In genomic region chr5:99019254-99019653, GRCh38 we compare ENCODE assay signal across 26 cellular contexts.
DNase-seq lines count a peak whose midpoint lies in the region; ATAC-seq and TF ChIP-seq lines count a peak whose summit lies in the region.
"Had no signal": no experiment of that assay in that cellular context is flagged by ENCODE, and none has a peak within 500 bp of the region (broad histone marks: within the 10 kb centered on the region; RNA-seq: fewer than 3 reads in every experiment).

No MANE protein-coding gene starts in this region.

- H3K4me3 Mint-ChIP-seq in stimulated activated naive B cell treated with anti-CD40 and anti-IgM and Interleukin-4, amounts not matched to agents 10 μg/mL and 1 μg/mL and 100 μg/mL, for 72 hours, result no peak overlapping the region
- H3K4me3 Mint-ChIP-seq: activated naive CD4-positive, alpha-beta T cell treated with anti-CD3 and anti-CD28 coated beads, Interleukin-2, amount 10 ng/mL, durations not matched to agents 7 days and 5 days; activated T-helper 1 cell treated with anti-CD3 and anti-CD28 coated beads, Interleukin-12 subunit alpha, Interleukin-12 subunit beta, Interleukin-2, Interleukin-4 antibody, amounts not matched to agents 30 ng/mL and 10 ng/mL and 1 ng/mL, durations not matched to agents 14 hours and 24 hours and 36 hours; CD8-positive, alpha-beta memory T cell; H9; IgD-negative memory B cell; natural killer cell had no signal

- H3K9me3 ChIP-seq in testis, result no peaks in the 10 kb centered on the region
- H3K9me3 ChIP-seq: left lung had no signal

- peak; percentile 49 for ATAC-seq in SK-N-SH treated with all-trans-retinoic acid at 6 μM for 48 hours
- ATAC-seq in stimulated activated naive B cell treated with anti-CD40 and anti-IgM and Interleukin-4, amounts not matched to agents 10 μg/mL and 1 μg/mL and 100 μg/mL, for 72 hours (replicated peaks), result no peak
- ATAC-seq: natural killer cell had no signal

- no peaks in the 10 kb centered on the region for H3K9me3 Mint-ChIP-seq in stimulated activated naive B cell treated with anti-CD40 and anti-IgM and Interleukin-4, amounts not matched to agents 10 μg/mL and 1 μg/mL and 100 μg/mL, for 72 hours
- H3K9me3 Mint-ChIP-seq: activated naive CD4-positive, alpha-beta T cell treated with anti-CD3 and anti-CD28 coated beads, Interleukin-2, amount 10 ng/mL, durations not matched to agents 7 days and 5 days; CD8-positive, alpha-beta memory T cell; IgD-negative memory B cell; natural killer cell had no signal

- intact Hi-C loops in testis (cut with DNase I; ENCODE audit: low total_unique reads), result no loop called here

- H3K27me3 ChIP-seq in testis, result no peaks in the 10 kb centered on the region
- H3K27me3 ChIP-seq: left lung had no signal

- peaks cover 6 to 12% of the 10 kb centered on the region in 2 donors for H3K4me1 Mint-ChIP-seq in stimulated activated naive B cell treated with anti-CD40 and anti-IgM and Interleukin-4, amounts not matched to agents 10 μg/mL and 1 μg/mL and 100 μg/mL, for 72 hours
- H3K4me1 Mint-ChIP-seq: activated naive CD4-positive, alpha-beta T cell treated with anti-CD3 and anti-CD28 coated beads, Interleukin-2, amount 10 ng/mL, durations not matched to agents 7 days and 5 days; H9 had no signal

- TF ChIP-seq CTCF in fibroblast of mammary gland (conservative IDR thresholded peaks at IDR 0.05; ENCODE audit: control insufficient read depth, insufficient read depth, low read depth, low read length) (no peak), testis (IDR thresholded peaks at IDR 0.05) (no peak)

- no peak for TF ChIP-seq POLR2A in testis (IDR thresholded peaks at IDR 0.05)

- H3K27me3 Mint-ChIP-seq in stimulated activated naive B cell treated with anti-CD40 and anti-IgM and Interleukin-4, amounts not matched to agents 10 μg/mL and 1 μg/mL and 100 μg/mL, for 72 hours, result no peaks in the 10 kb centered on the region
- H3K27me3 Mint-ChIP-seq: IgD-negative memory B cell had no signal

- H3K4me3 ChIP-seq in fibroblast of mammary gland (ENCODE audit: control insufficient read depth, low read depth, low read length) (no peak overlapping the region), testis (no peak overlapping the region)
- H3K4me3 ChIP-seq: GM12878, left lung had no signal

- H3K4me1 ChIP-seq in testis, result no peaks in the 10 kb centered on the region

- 65 to 67% methylated on average over 6 of the region's 6 CpGs for WGBS in testis, 2 donors

- H3K27ac Mint-ChIP-seq in stimulated activated naive B cell treated with anti-CD40 and anti-IgM and Interleukin-4, amounts not matched to agents 10 μg/mL and 1 μg/mL and 100 μg/mL, for 72 hours, result no peak overlapping the region
- H3K27ac Mint-ChIP-seq: activated naive CD4-positive, alpha-beta T cell treated with anti-CD3 and anti-CD28 coated beads, Interleukin-2, amount 10 ng/mL, durations not matched to agents 7 days and 5 days; activated T-helper 1 cell treated with anti-CD3 and anti-CD28 coated beads, Interleukin-12 subunit alpha, Interleukin-12 subunit beta, Interleukin-2, Interleukin-4 antibody, amounts not matched to agents 30 ng/mL and 10 ng/mL and 1 ng/mL, durations not matched to agents 14 hours and 24 hours and 36 hours; H9; IgD-negative memory B cell; natural killer cell had no signal

- peaks cover 0 to 1% of the 10 kb centered on the region in 2 donors for H3K36me3 Mint-ChIP-seq in stimulated activated naive B cell treated with anti-CD40 and anti-IgM and Interleukin-4, amounts not matched to agents 10 μg/mL and 1 μg/mL and 100 μg/mL, for 72 hours
- H3K36me3 Mint-ChIP-seq: activated naive CD4-positive, alpha-beta T cell treated with anti-CD3 and anti-CD28 coated beads, Interleukin-2, amount 10 ng/mL, durations not matched to agents 7 days and 5 days; natural killer cell had no signal

- H3K27ac ChIP-seq in testis, result no peak overlapping the region
- H3K27ac ChIP-seq: HL-60 had no signal

- H3K36me3 ChIP-seq in testis (ENCODE audit: low read depth, missing control alignments), result no peaks in the 10 kb centered on the region
- H3K36me3 ChIP-seq: left lung had no signal

- peak; percentile 35 for DNase-seq in ELR (ENCODE audit: low read depth)
- peak; percentile 77 for DNase-seq in fibroblast of mammary gland (ENCODE audit: low read depth)
- DNase-seq in testis, result peak; percentile 21
- DNase-seq in ecto neural progenitor cell (ENCODE audit: low spot score), result no peak
- no peak for DNase-seq in stimulated activated naive B cell treated with anti-CD40 and anti-IgM and Interleukin-4, amounts not matched to agents 10 μg/mL and 1 μg/mL and 100 μg/mL, for 72 hours
- DNase-seq in D341Med (ENCODE audit: low spot score), result no peak
- DNase-seq: activated CD4-positive, alpha-beta T cell treated with anti-CD3 and anti-CD28 coated beads, Interleukin-2, amount 50 U/mL, for 1 hour; activated naive CD4-positive, alpha-beta T cell treated with anti-CD3 and anti-CD28 coated beads, Interleukin-2, amount 10 ng/mL, durations not matched to agents 7 days and 5 days; AML-193; CD8-positive, alpha-beta memory T cell; central memory CD4-positive, alpha-beta T cell; foreskin melanocyte; H9; left lung; natural killer cell; NCI-H1105; NCI-H1930; NCI-H526 treated with DMSO at 0.1 percent for 48 hours; stimulated activated CD4-positive, alpha-beta T cell treated with anti-CD3 and anti-CD28 coated beads, Interleukin-4, amount 100 ng/mL, for 1 hour; stimulated activated naive CD4-positive, alpha-beta T cell; T-helper 9 cell had no signal

TF ChIP-seq in SK-N-SH treated with all-trans-retinoic acid at 6 μM for 48 hours, 23 proteins besides CTCF, POLR2A, EP300 and RAD21:
- TF ChIP-seq ARNTL (CRISPR knock-in tag; IDR thresholded peaks at IDR 0.05; ENCODE audit: borderline replicate concordance, low read depth) (no peak), RARB (CRISPR knock-in tag; IDR thresholded peaks at IDR 0.05) (no peak), CSDC2 (CRISPR knock-in tag; IDR thresholded peaks at IDR 0.05) (no peak), TCF4 (CRISPR knock-in tag; IDR thresholded peaks at IDR 0.05; ENCODE audit: borderline replicate concordance) (no peak), CREB5 (CRISPR knock-in tag; IDR thresholded peaks at IDR 0.05; ENCODE audit: low read depth) (no peak), CSRNP3 (CRISPR knock-in tag; IDR thresholded peaks at IDR 0.05) (no peak), GLIS3 (CRISPR knock-in tag; IDR thresholded peaks at IDR 0.05) (no peak), ZNF8 (CRISPR knock-in tag; IDR thresholded peaks at IDR 0.05) (no peak), ZNF70 (CRISPR knock-in tag; IDR thresholded peaks at IDR 0.05) (no peak), BACH2 (CRISPR knock-in tag; IDR thresholded peaks at IDR 0.05; ENCODE audit: borderline replicate concordance) (no peak)

Comparison
In these comparisons a context has a peak if more than half of its experiments do, and no peak if none do; other contexts are left out.
1. DNase-seq: peak in ELR (single experiment), fibroblast of mammary gland (single experiment) and testis (single experiment); none in ecto neural progenitor cell (single experiment), stimulated activated naive B cell treated with anti-CD40 and anti-IgM and Interleukin-4, amounts not matched to agents 10 μg/mL and 1 μg/mL and 100 μg/mL, for 72 hours (single experiment) and D341Med (single experiment).